Comparison of ENCODE assay signal across 1 cellular context in genomic region chr6:67885081-67886033, GRCh38.
TF ChIP-seq lines count a peak whose summit lies in the region.

No MANE protein-coding gene starts in this region.

TF ChIP-seq in K562, 482 proteins besides CTCF, POLR2A, EP300 and RAD21 (continued from another document and continues in another):
- TF ChIP-seq, protein P1, sequence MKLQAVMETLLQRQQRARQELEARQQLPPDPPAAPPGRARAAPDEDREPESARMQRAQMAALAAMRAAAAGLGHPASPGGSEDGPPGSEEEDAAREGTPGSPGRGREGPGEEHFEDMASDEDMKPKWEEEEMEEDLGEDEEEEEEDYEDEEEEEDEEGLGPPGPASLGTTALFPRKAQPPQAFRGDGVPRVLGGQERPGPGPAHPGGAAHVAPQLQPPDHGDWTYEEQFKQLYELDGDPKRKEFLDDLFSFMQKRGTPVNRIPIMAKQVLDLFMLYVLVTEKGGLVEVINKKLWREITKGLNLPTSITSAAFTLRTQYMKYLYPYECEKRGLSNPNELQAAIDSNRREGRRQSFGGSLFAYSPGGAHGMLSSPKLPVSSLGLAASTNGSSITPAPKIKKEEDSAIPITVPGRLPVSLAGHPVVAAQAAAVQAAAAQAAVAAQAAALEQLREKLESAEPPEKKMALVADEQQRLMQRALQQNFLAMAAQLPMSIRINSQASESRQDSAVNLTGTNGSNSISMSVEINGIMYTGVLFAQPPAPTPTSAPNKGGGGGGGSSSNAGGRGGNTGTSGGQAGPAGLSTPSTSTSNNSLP (IDR thresholded peaks at IDR 0.05; ENCODE audit: borderline replicate concordance, low read depth, low read length) = no peak
- TF ChIP-seq SIN3B (IDR thresholded peaks at IDR 0.05; ENCODE audit: low read depth) (no peak), ZNF165 (CRISPR knock-in tag; IDR thresholded peaks at IDR 0.05; ENCODE audit: borderline replicate concordance) (no peak), ZNF561 (CRISPR knock-in tag; conservative IDR thresholded peaks at IDR 0.05) (no peak), YBX1 (IDR thresholded peaks at IDR 0.05) (no peak), ZNF121 (CRISPR knock-in tag; conservative IDR thresholded peaks at IDR 0.05) (no peak), THRA (IDR thresholded peaks at IDR 0.05) (no peak), MTF1 (CRISPR knock-in tag; IDR thresholded peaks at IDR 0.05; ENCODE audit: borderline replicate concordance) (no peak), E2F1 (CRISPR knock-in tag; IDR thresholded peaks at IDR 0.05) (no peak), NCOA4 (IDR thresholded peaks at IDR 0.05; ENCODE audit: partially characterized antibody) (peak; percentile 40), ZNF518B (CRISPR knock-in tag; IDR thresholded peaks at IDR 0.05) (no peak), LCOR (CRISPR knock-in tag; IDR thresholded peaks at IDR 0.05) (0 out of 2 replicates have a peak, but pooled peaks have one; percentile 7), SREBF2 (CRISPR knock-in tag; IDR thresholded peaks at IDR 0.05) (no peak), ZNF253 (CRISPR knock-in tag; conservative IDR thresholded peaks at IDR 0.05) (no peak), CBX2 (IDR thresholded peaks at IDR 0.05; ENCODE audit: insufficient read depth, low read length, poor library complexity, severe bottlenecking) (no peak), ZNF175 (CRISPR knock-in tag; IDR thresholded peaks at IDR 0.05; ENCODE audit: low read depth) (no peak), NUFIP1 (IDR thresholded peaks at IDR 0.05; ENCODE audit: partially characterized antibody) (no peak), ZNF57 (CRISPR knock-in tag; IDR thresholded peaks at IDR 0.05) (0 out of 2 replicates have a peak, but pooled peaks have one; percentile 12), FOXK2 (conservative IDR thresholded peaks at IDR 0.05 in 1 of 2, IDR thresholded peaks at IDR 0.05 in 1 of 2; ENCODE audit: low read depth in 2 of 2) (no peak), FOXP1 (CRISPR knock-in tag; IDR thresholded peaks at IDR 0.05) (no peak), NFYB (IDR thresholded peaks at IDR 0.05; ENCODE audit: extremely low read depth, insufficient read length) (no peak)
- TF ChIP-seq, protein P2, sequence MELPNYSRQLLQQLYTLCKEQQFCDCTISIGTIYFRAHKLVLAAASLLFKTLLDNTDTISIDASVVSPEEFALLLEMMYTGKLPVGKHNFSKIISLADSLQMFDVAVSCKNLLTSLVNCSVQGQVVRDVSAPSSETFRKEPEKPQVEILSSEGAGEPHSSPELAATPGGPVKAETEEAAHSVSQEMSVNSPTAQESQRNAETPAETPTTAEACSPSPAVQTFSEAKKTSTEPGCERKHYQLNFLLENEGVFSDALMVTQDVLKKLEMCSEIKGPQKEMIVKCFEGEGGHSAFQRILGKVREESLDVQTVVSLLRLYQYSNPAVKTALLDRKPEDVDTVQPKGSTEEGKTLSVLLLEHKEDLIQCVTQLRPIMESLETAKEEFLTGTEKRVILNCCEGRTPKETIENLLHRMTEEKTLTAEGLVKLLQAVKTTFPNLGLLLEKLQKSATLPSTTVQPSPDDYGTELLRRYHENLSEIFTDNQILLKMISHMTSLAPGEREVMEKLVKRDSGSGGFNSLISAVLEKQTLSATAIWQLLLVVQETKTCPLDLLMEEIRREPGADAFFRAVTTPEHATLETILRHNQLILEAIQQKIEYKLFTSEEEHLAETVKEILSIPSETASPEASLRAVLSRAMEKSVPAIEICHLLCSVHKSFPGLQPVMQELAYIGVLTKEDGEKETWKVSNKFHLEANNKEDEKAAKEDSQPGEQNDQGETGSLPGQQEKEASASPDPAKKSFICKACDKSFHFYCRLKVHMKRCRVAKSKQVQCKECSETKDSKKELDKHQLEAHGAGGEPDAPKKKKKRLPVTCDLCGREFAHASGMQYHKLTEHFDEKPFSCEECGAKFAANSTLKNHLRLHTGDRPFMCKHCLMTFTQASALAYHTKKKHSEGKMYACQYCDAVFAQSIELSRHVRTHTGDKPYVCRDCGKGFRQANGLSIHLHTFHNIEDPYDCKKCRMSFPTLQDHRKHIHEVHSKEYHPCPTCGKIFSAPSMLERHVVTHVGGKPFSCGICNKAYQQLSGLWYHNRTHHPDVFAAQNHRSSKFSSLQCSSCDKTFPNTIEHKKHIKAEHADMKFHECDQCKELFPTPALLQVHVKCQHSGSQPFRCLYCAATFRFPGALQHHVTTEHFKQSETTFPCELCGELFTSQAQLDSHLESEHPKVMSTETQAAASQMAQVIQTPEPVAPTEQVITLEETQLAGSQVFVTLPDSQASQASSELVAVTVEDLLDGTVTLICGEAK (IDR thresholded peaks at IDR 0.05) = no peak
- TF ChIP-seq, protein P2 (CRISPR knock-in tag; IDR thresholded peaks at IDR 0.05) = no peak
- TF ChIP-seq, protein P3, sequence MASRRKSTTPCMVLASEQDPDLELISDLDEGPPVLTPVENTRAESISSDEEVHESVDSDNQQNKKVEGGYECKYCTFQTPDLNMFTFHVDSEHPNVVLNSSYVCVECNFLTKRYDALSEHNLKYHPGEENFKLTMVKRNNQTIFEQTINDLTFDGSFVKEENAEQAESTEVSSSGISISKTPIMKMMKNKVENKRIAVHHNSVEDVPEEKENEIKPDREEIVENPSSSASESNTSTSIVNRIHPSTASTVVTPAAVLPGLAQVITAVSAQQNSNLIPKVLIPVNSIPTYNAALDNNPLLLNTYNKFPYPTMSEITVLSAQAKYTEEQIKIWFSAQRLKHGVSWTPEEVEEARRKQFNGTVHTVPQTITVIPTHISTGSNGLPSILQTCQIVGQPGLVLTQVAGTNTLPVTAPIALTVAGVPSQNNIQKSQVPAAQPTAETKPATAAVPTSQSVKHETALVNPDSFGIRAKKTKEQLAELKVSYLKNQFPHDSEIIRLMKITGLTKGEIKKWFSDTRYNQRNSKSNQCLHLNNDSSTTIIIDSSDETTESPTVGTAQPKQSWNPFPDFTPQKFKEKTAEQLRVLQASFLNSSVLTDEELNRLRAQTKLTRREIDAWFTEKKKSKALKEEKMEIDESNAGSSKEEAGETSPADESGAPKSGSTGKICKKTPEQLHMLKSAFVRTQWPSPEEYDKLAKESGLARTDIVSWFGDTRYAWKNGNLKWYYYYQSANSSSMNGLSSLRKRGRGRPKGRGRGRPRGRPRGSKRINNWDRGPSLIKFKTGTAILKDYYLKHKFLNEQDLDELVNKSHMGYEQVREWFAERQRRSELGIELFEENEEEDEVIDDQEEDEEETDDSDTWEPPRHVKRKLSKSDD (conservative IDR thresholded peaks at IDR 0.05; ENCODE audit: low read length) = no peak
